Comparison of ENCODE assay signal across 10 cellular contexts in genomic region chr4:112361181-112361791, GRCh38.
DNase-seq lines count a peak whose midpoint lies in the region; ATAC-seq, FAIRE-seq and TF ChIP-seq lines count a peak whose summit lies in the region.
"Had no signal": no experiment of that assay in that cellular context is flagged by ENCODE, and none has a peak within 500 bp of the region (broad histone marks: within the 10 kb centered on the region; RNA-seq: fewer than 3 reads in every experiment).

No MANE protein-coding gene starts in this region.

- H3K9me3 ChIP-seq in SK-N-SH (no peaks in the 10 kb centered on the region), T-helper 17 cell (ENCODE audit: control insufficient read depth, low read length, poor library complexity, severe bottlenecking) (no peaks in the 10 kb centered on the region)

- no peaks in the 10 kb centered on the region for H3F3A ChIP-seq in SK-N-SH (replicated peaks; ENCODE audit: insufficient read depth)

- no peak overlapping the region for H2AFZ ChIP-seq in SK-N-SH (ENCODE audit: low read depth)

- H3K27ac ChIP-seq in foreskin keratinocyte: no peak overlapping the region
- H3K27ac ChIP-seq in SK-N-SH (ENCODE audit: low read depth in 2 of 2, low read length in 1 of 2): no peak overlapping the region

- no peak for TF ChIP-seq POLR2A in GM12892 (IDR thresholded peaks at IDR 0.05; ENCODE audit: low read depth, low read length)

- H4K20me1 ChIP-seq in SK-N-SH (ENCODE audit: insufficient read depth): no peaks in the 10 kb centered on the region

- no peak for TF ChIP-seq RAD21 in SK-N-SH (IDR thresholded peaks at IDR 0.05; ENCODE audit: low read length)

- H3K4me3 ChIP-seq in SK-N-SH (ENCODE audit: low read depth in 2 of 2, low read length in 1 of 2): no peak overlapping the region

- H3K4me1 ChIP-seq in foreskin keratinocyte: no peaks in the 10 kb centered on the region
- H3K4me1 ChIP-seq in SK-N-SH (ENCODE audit: control insufficient read depth in 1 of 2, insufficient read depth in 2 of 2, low read depth in 1 of 2, low read length in 1 of 2): no peaks in the 10 kb centered on the region

- H3K4me2 ChIP-seq in SK-N-SH: no peak overlapping the region

- H3K9me2 ChIP-seq in SK-N-SH: no peaks in the 10 kb centered on the region

- no peaks in the 10 kb centered on the region for H3K27me3 ChIP-seq in foreskin keratinocyte
- H3K27me3 ChIP-seq in SK-N-SH (ENCODE audit: insufficient read depth): no peaks in the 10 kb centered on the region

- CTCF ChIA-PET in SK-N-SH (lab: Yijun Ruan, JAX): interaction anchor here (0.7 kb wide), 1 partner anchor 15 kb away, joined by 4 read pairs; no protein-coding TSS in a partner anchor

- no peak overlapping the region for H3K4me3 Mint-ChIP-seq in T-helper 17 cell
- H3K4me3 Mint-ChIP-seq: stimulated activated naive CD8-positive, alpha-beta T cell treated with anti-CD3 and anti-CD28 coated beads, Interleukin-15, Interleukin-2, amounts not matched to agents 100 ng/mL and 50 ng/mL, for 24 hours had no signal

- no peak overlapping the region for H3K9ac ChIP-seq in SK-N-SH

- WGBS in SK-N-SH (ENCODE audit: low lambda C conversion rate): 51% methylated on average over 3 of the region's 6 CpGs

- peak; percentile 67 for FAIRE-seq in GM12892 (lab: Jason Lieb, UNC)

- H3K36me3 Mint-ChIP-seq in T-helper 17 cell (ENCODE audit: low read depth): peaks cover 5% of the 10 kb centered on the region

- DNase-seq in GM12892 (ENCODE audit: insufficient read length) (no peak), NCI-H2029 (lab: John Stamatoyannopoulos, UW) (peak; percentile 1), foreskin keratinocyte (peak; percentile 12 to 42), SK-N-SH (no peak), T-helper 17 cell (no peak), dedifferentiated amniotic fluid mesenchymal stem cell (ENCODE audit: extremely low spot score) (no peak)
- DNase-seq: activated CD4-positive, CD25-positive, alpha-beta regulatory T cell treated with anti-CD3 and anti-CD28 coated beads, Interleukin-2, amount 50 U/mL, for 72 hours had no signal

- ATAC-seq in GM21737 (IDR thresholded peaks at IDR 0.05; ENCODE audit: unreplicated experiment): peak; percentile 80
- ATAC-seq in foreskin keratinocyte: peak; percentile 48
- no peak for ATAC-seq in T-helper 17 cell
- no peak for ATAC-seq in HG02852 (IDR thresholded peaks at IDR 0.05; ENCODE audit: unreplicated experiment)

- POLR2A ChIA-PET in SK-N-SH (lab: Yijun Ruan, JAX): interaction anchor here (0.6 kb wide), 1 partner anchor 82 kb away, joined by 3 read pairs; no protein-coding TSS in a partner anchor

- TF ChIP-seq CTCF in foreskin keratinocyte (conservative IDR thresholded peaks at IDR 0.05) (no peak), SK-N-SH (IDR thresholded peaks at IDR 0.05) (no peak)

- no peak for TF ChIP-seq EP300 in SK-N-SH (IDR thresholded peaks at IDR 0.05; ENCODE audit: borderline replicate concordance in 1 of 2, low read depth in 1 of 2, low read length in 1 of 2)

- no peaks in the 10 kb centered on the region for H3K79me2 ChIP-seq in SK-N-SH (ENCODE audit: insufficient read depth)

- H3K27me3 Mint-ChIP-seq in T-helper 17 cell: no peaks in the 10 kb centered on the region
- H3K27me3 Mint-ChIP-seq: stimulated activated naive CD8-positive, alpha-beta T cell treated with anti-CD3 and anti-CD28 coated beads, Interleukin-15, Interleukin-2, amounts not matched to agents 100 ng/mL and 50 ng/mL, for 24 hours had no signal

- no peak overlapping the region for H3K27ac Mint-ChIP-seq in T-helper 17 cell
- H3K27ac Mint-ChIP-seq: stimulated activated naive CD8-positive, alpha-beta T cell treated with anti-CD3 and anti-CD28 coated beads, Interleukin-15, Interleukin-2, amounts not matched to agents 100 ng/mL and 50 ng/mL, for 24 hours had no signal

- no peaks in the 10 kb centered on the region for H3K4me1 Mint-ChIP-seq in T-helper 17 cell

- H3K36me3 ChIP-seq in SK-N-SH (replicated peaks in 1 of 2; ENCODE audit: control insufficient read depth in 1 of 2, insufficient read depth in 2 of 2, low read length in 1 of 2): no peaks in the 10 kb centered on the region

TF ChIP-seq in SK-N-SH, 30 proteins besides CTCF, POLR2A, EP300 and RAD21:
- no peak for TF ChIP-seq FOXM1 (IDR thresholded peaks at IDR 0.05; ENCODE audit: low read depth)
TF ChIP-seq in SK-N-SH: peak in this region for 0.

Comparison
In these comparisons a context has a peak if more than half of its experiments do, and no peak if none do; other contexts are left out.
1. DNase-seq: peak in NCI-H2029 (single experiment) and foreskin keratinocyte (2 of 2); none in GM12892 (single experiment), SK-N-SH (single experiment), T-helper 17 cell (0 of 3) and dedifferentiated amniotic fluid mesenchymal stem cell (single experiment).
2. ATAC-seq: peak in GM21737 (single experiment) and foreskin keratinocyte (single experiment); none in T-helper 17 cell (single experiment) and HG02852 (single experiment).